In the genomic region with DNA sequence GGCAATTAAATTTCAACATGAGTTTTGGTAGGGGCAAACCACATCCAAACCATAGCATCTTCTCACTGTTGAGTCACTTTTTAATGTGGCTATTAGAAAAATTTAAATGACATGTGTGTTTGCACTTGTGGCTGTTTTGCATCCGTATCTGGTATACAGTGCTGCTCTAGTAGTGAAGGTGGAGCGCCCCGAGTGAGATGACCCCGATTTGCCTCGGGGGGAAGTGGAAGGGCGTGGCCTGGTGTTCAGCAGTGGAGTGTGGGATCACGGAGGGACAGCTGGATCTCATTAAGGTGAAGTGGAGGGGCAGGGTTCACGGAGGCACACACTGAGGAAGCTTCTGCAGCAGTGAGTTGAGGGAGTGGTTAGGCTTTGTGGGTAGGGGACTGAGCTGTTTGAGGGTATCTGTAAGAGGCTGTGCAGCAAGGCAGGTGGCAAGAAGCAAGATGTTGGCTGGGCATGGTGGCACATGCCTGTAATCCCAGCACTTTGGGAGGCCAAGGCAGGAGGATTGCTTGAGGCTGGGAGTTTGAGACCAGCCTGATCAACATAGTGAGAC, we compare ENCODE assay signal across 19 cellular contexts. TPM values are rescaled to one million over a fixed set of nuclear protein-coding genes. Genes with fewer than 3 reads are reported as not detected.
"Had no signal": no experiment of that assay in that cellular context is flagged by ENCODE, and none has a peak within 500 bp of the region (broad histone marks: within the 10 kb centered on the region; RNA-seq: fewer than 3 reads in every experiment).

No MANE protein-coding gene starts in this region.

- H3K4me1 Mint-ChIP-seq: naive B cell had no signal

- H3K4me3 Mint-ChIP-seq: activated CD4-positive, alpha-beta memory T cell treated with anti-CD3 and anti-CD28 coated beads for 36 hours; activated T-helper 1 cell treated with anti-CD3 and anti-CD28 coated beads, Interleukin-12 subunit alpha, Interleukin-12 subunit beta, Interleukin-2, Interleukin-4 antibody, amounts not matched to agents 30 ng/mL and 10 ng/mL and 1 ng/mL, durations not matched to agents 14 hours and 24 hours and 36 hours; naive B cell had no signal

- H3K27ac Mint-ChIP-seq: activated CD4-positive, alpha-beta memory T cell treated with anti-CD3 and anti-CD28 coated beads for 36 hours; activated T-helper 1 cell treated with anti-CD3 and anti-CD28 coated beads, Interleukin-12 subunit alpha, Interleukin-12 subunit beta, Interleukin-2, Interleukin-4 antibody, amounts not matched to agents 30 ng/mL and 10 ng/mL and 1 ng/mL, durations not matched to agents 14 hours and 24 hours and 36 hours; naive B cell; progenitor cell of endocrine pancreas had no signal

- H3K4me1 ChIP-seq: tibial nerve had no signal

- H3K36me3 Mint-ChIP-seq: activated CD4-positive, alpha-beta memory T cell treated with anti-CD3 and anti-CD28 coated beads for 36 hours; naive B cell had no signal

- DNase-seq: activated CD4-positive, alpha-beta memory T cell treated with anti-CD3 and anti-CD28 coated beads for 36 hours; activated CD4-positive, CD25-positive, alpha-beta regulatory T cell treated with anti-CD3 and anti-CD28 coated beads, Interleukin-2, amount 50 U/mL, for 72 hours; activated naive CD4-positive, alpha-beta T cell treated with Interleukin-2 at 50 U/mL for 16 hours; caudate nucleus; cortex of kidney; effector memory CD4-positive, alpha-beta T cell; hypothalamus; left colon; naive B cell; nucleus accumbens; right cardiac atrium; small intestine had no signal

- H3K36me3 ChIP-seq: tibial nerve had no signal

- H3K9me3 Mint-ChIP-seq: activated CD4-positive, alpha-beta memory T cell treated with anti-CD3 and anti-CD28 coated beads for 36 hours; activated T-helper 1 cell treated with anti-CD3 and anti-CD28 coated beads, Interleukin-12 subunit alpha, Interleukin-12 subunit beta, Interleukin-2, Interleukin-4 antibody, amounts not matched to agents 30 ng/mL and 10 ng/mL and 1 ng/mL, durations not matched to agents 14 hours and 24 hours and 36 hours had no signal

- H3K27ac ChIP-seq: tibial nerve had no signal

- H3K9me3 ChIP-seq: tibial nerve had no signal

- H3K4me3 ChIP-seq: lung, tibial nerve had no signal

- ATAC-seq: left colon, right cardiac atrium had no signal

RNA-seq across cellular contexts. Expression of a gene that starts 6.2 kb away (rescaled TPM):
- total RNA-seq: activated CD4-positive, alpha-beta memory T cell treated with anti-CD3 and anti-CD28 coated beads for 36 hours; activated T-helper 1 cell treated with anti-CD3 and anti-CD28 coated beads, Interleukin-12 subunit alpha, Interleukin-12 subunit beta, Interleukin-2, Interleukin-4 antibody, amounts not matched to agents 30 ng/mL and 10 ng/mL and 1 ng/mL, durations not matched to agents 14 hours and 24 hours and 36 hours; epithelial cell of proximal tubule; left colon; lung; progenitor cell of endocrine pancreas; right cardiac atrium; subcutaneous adipose tissue; T-helper 2 cell treated with Interferon-gamma antibody and Interleukin-4, amounts not matched to agents 100 ng/mL and 5 ng/mL, for 36 hours; tibial nerve had no signal
- polyA plus RNA-seq: lung, right cardiac atrium, small intestine had no signal
